11 cellular contexts compared by ENCODE assay signal in genomic region chr1:172654535-172654934, GRCh38.
DNase-seq lines count a peak whose midpoint lies in the region; ATAC-seq, FAIRE-seq and TF ChIP-seq lines count a peak whose summit lies in the region.
"Had no signal": no experiment of that assay in that cellular context is flagged by ENCODE, and none has a peak within 500 bp of the region (broad histone marks: within the 10 kb centered on the region; RNA-seq: fewer than 3 reads in every experiment).

No MANE protein-coding gene starts in this region.

- no peak overlapping the region for H3K27ac ChIP-seq in RWPE1

- FAIRE-seq in D721Med (lab: Jason Lieb, UNC) = no peak

- ATAC-seq in GM18519 (IDR thresholded peaks at IDR 0.05; ENCODE audit: low FRiP score, unreplicated experiment) (no peak), GM19351 (IDR thresholded peaks at IDR 0.05; ENCODE audit: unreplicated experiment) (no peak)
- ATAC-seq: WTC11 had no signal

- H3K4me3 ChIP-seq in fibroblast of pulmonary artery (replicated peaks; ENCODE audit: low read depth, low read length) = no peak overlapping the region

- DNase-seq in ACHN (peak; percentile 60), GM03348 (ENCODE audit: low spot score) (peak; percentile 73), RWPE1 (ENCODE audit: low spot score) (peak; percentile 34), fibroblast of pulmonary artery (ENCODE audit: low read depth) (peak; percentile 62), D721Med (ENCODE audit: insufficient read length, low spot score) (no peak), NCI-H526 treated with DMSO at 0.1 percent for 48 hours (lab: John Stamatoyannopoulos, UW) (no peak)
- DNase-seq: immature natural killer cell, KG1 had no signal

- CTCF ChIA-PET in RWPE1 (lab: Yijun Ruan, JAX) = interaction anchor here (0.7 kb wide), 1 partner anchor 274 kb away, joined by 6 read pairs; no protein-coding TSS in a partner anchor

- POLR2A ChIA-PET in RWPE1 (lab: Yijun Ruan, JAX; ENCODE audit: low non-redundant PET) = no interaction called here

- in situ Hi-C loops in ACHN (cut with HindIII; ENCODE audit: low pct_ligation_motif_present, low pct_unique_long_range_greater_than_20kb, low sequenced_read_pairs) = no loop called here

- no peak for TF ChIP-seq CTCF in RWPE1 (conservative IDR thresholded peaks at IDR 0.05; ENCODE audit: low read depth)
- TF ChIP-seq CTCF in fibroblast of pulmonary artery (IDR thresholded peaks at IDR 0.05; ENCODE audit: low read length, missing control alignments) = no peak
- no peak for TF ChIP-seq CTCF in D721Med (IDR thresholded peaks at IDR 0.05; ENCODE audit: insufficient read depth, missing control alignments)

Comparison
In these comparisons a context has a peak if more than half of its experiments do, and no peak if none do; other contexts are left out.
1. DNase-seq: peak in ACHN (single experiment), GM03348 (single experiment), RWPE1 (single experiment) and fibroblast of pulmonary artery (single experiment); none in D721Med (single experiment) and NCI-H526 treated with DMSO at 0.1 percent for 48 hours (single experiment).